In the genomic region with DNA sequence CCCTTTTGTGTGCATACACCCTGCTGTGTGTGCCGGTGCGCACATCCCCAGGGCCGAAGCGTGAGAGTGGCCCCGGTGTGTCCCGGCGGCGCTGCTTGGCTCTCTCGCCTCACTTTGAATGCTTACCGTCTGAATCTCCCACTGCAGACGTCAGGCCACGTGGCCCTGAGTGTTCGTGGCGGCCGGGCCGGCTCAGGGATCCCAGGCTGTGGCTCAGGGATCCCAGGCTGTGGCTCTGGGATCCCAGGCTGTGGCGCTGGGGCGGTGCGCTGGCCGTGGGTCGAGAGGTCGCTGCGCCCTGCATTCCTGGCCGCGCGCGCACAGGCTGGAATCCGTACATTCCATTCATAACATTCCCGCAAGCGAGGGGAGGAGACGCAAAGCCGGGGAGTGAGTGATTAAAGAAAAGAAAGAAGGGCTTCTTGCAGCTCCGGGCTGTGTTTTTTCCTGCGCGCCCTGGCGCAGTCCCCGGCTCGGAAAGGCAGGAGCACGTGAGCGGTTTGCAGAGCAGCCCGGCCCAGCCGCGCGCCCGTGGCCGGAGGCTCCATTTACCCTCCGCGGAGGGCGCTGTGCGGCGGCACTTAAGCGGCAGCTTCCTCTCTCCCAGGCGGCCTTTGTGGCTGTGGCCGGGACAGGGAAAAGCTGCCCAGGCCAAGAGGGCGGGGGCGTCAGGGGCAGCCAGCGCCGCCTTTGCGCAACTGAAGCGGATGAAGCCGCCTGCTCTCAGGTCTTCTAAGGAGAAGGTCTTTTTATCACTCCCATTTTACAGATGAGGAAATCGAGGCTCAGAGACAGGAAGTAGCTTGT, we compare ENCODE assay signal across 8 cellular contexts.
DNase-seq lines count a peak whose midpoint lies in the region; ATAC-seq and TF ChIP-seq lines count a peak whose summit lies in the region.

No MANE protein-coding gene starts in this region.

- ATAC-seq in left lung (peak; percentile 78), GM18498 (IDR thresholded peaks at IDR 0.05; ENCODE audit: unreplicated experiment) (no peak)

- peak; percentile 81 for TF ChIP-seq EP300 in suprapubic skin (IDR thresholded peaks at IDR 0.05)

- TF ChIP-seq POLR2A in NB4 (IDR thresholded peaks at IDR 0.05; ENCODE audit: extremely low read depth, insufficient read length) (no peak), suprapubic skin (IDR thresholded peaks at IDR 0.05) (peak in 1 of 2 donors; percentile 10)

- WGBS in suprapubic skin: under 1% methylated on average over 37 of the region's 62 CpGs

- H3K4me3 ChIP-seq in NB4 (ENCODE audit: low read depth, low read length) (no peak overlapping the region), left lung (peak overlapping the region; percentile 20 to 24), suprapubic skin (peak overlapping the region; percentile 34)

- H3K36me3 ChIP-seq in left lung (no peaks in the 10 kb centered on the region), suprapubic skin (no peaks in the 10 kb centered on the region)

- H3K4me1 ChIP-seq in left lung: peaks cover 27 to 33% of the 10 kb centered on the region in 2 donors
- peaks cover 30% of the 10 kb centered on the region for H3K4me1 ChIP-seq in suprapubic skin

- peaks cover 0 to 38% of the 10 kb centered on the region in 2 donors for H3K27me3 ChIP-seq in left lung
- H3K27me3 ChIP-seq in suprapubic skin: peaks cover 11% of the 10 kb centered on the region

- TF ChIP-seq CTCF in NB4 (IDR thresholded peaks at IDR 0.05; ENCODE audit: low read depth, low read length) (no peak), left lung (IDR thresholded peaks at IDR 0.05) (no peak), suprapubic skin (IDR thresholded peaks at IDR 0.05) (no peak)

- intact Hi-C loops in left lung (cut with DNase I): no loop called here

- peak overlapping the region; percentile 77 to 84 for H3K27ac ChIP-seq in left lung
- H3K27ac ChIP-seq in suprapubic skin: peak overlapping the region; percentile 29

- peak; percentile 88 for DNase-seq in AG08395 (ENCODE audit: low spot score)
- DNase-seq in NB4 (ENCODE audit: low read depth): peak; percentile 70
- peak; percentile 60 to 88 for DNase-seq in dermis microvascular lymphatic vessel endothelial cell (ENCODE audit: low read depth in 2 of 2)
- DNase-seq in left lung: peak; percentile 81 to 87
- peak in 1 of 2 donors; percentile 76 for DNase-seq in suprapubic skin (ENCODE audit: low spot score in 2 of 2)
- DNase-seq in NCI-H2081 treated with DMSO at 0.1 percent for 48 hours (lab: John Stamatoyannopoulos, UW): no peak
- DNase-seq in D341Med (ENCODE audit: low spot score): no peak

- H3K9me3 ChIP-seq in left lung: no peaks in the 10 kb centered on the region
- H3K9me3 ChIP-seq in suprapubic skin: no peaks in the 10 kb centered on the region

Comparison
In these comparisons a context has a peak if more than half of its experiments do, and no peak if none do; other contexts are left out.
1. DNase-seq: peak in AG08395 (single experiment), NB4 (single experiment), dermis microvascular lymphatic vessel endothelial cell (2 of 2) and left lung (2 of 2); none in NCI-H2081 treated with DMSO at 0.1 percent for 48 hours (single experiment) and D341Med (single experiment).